In genomic region chr18:59055345-59056032, GRCh38 we compare ENCODE assay signal across 1 cellular context.
TF ChIP-seq lines count a peak whose summit lies in the region.

No MANE protein-coding gene starts in this region.

TF ChIP-seq in GM12878, 131 proteins besides CTCF, POLR2A, EP300 and RAD21:
- TF ChIP-seq SMAD1 (IDR thresholded peaks at IDR 0.05; ENCODE audit: low read depth, partially characterized antibody) (no peak), MLLT1 (IDR thresholded peaks at IDR 0.05) (peak; percentile 74), REST (IDR thresholded peaks at IDR 0.05; ENCODE audit: low read depth, low read length) (no peak), TCF7 (IDR thresholded peaks at IDR 0.05; ENCODE audit: borderline replicate concordance) (no peak)
